ENCODE assay signal across 8 cellular contexts in the genomic region with DNA sequence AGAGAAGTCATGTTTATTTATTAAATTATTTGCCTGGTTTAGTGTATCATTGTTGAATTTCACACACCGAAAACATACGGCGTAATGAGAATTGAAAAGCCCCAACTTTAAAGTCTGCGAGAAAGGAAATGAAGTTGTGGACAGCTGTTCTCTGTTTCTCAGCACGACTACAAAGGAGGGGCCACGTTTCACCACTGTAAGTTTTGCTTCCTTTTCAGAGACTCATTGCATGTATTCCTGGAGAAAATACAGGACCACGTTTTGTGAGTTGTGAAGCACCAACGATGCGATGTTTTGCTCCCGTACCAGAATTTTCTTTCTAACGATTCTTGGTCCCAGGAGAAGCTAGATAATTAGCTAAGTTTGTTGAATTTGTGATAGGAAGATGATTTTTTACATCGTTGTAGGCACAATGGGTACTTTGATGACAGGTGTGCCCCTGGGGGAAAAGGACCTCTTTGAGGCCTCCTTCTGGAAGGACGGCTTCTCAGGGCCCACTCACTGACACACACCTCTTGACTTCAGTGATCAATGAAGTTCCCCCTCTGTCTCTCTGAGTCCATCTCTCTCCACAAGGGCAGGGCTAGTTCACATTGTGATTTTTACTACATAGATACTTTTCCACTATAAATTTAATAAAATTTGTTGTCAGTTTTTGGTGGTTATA. TPM values are rescaled to one million over a fixed set of nuclear protein-coding genes. Genes with fewer than 3 reads are reported as not detected.
A peak's percentile ranks its signal among the peaks of the same experiment; 100 is the strongest.
DNase-seq lines count a peak whose midpoint lies in the region; ATAC-seq and TF ChIP-seq lines count a peak whose summit lies in the region.

No MANE protein-coding gene starts in this region.

- peaks cover 51 to 98% (median 95%) of the 10 kb centered on the region in 4 donors for H3K4me1 Mint-ChIP-seq in naive thymus-derived CD8-positive, alpha-beta T cell
- H3K4me1 Mint-ChIP-seq in nephron progenitor cell = peaks cover 14% of the 10 kb centered on the region

- H3K36me3 Mint-ChIP-seq in naive thymus-derived CD8-positive, alpha-beta T cell = peaks cover 6 to 34% (median 16%) of the 10 kb centered on the region in 3 donors
- H3K36me3 Mint-ChIP-seq in nephron progenitor cell (ENCODE audit: low read depth) = peaks cover 4% of the 10 kb centered on the region

- H3K27ac ChIP-seq in mesenchymal stem cell (ENCODE audit: low read length, poor library complexity, severe bottlenecking) = no peak overlapping the region

- WGBS in mesenchymal stem cell = 87% methylated on average over 12 of the region's 13 CpGs

- no peak overlapping the region for H3K4ac ChIP-seq in mesenchymal stem cell (ENCODE audit: low read depth in 1 of 2, low read length in 2 of 2)

- no peaks in the 10 kb centered on the region for H3K36me3 ChIP-seq in mesenchymal stem cell (ENCODE audit: control insufficient read depth in 1 of 2, insufficient read depth in 2 of 2, low read depth in 1 of 2, low read length in 2 of 2)

- H3K9me3 Mint-ChIP-seq in naive thymus-derived CD8-positive, alpha-beta T cell = peaks cover 0 to 3% (median 0%) of the 10 kb centered on the region in 9 donors
- peaks cover 21% of the 10 kb centered on the region for H3K9me3 Mint-ChIP-seq in nephron progenitor cell

- no peak overlapping the region for H3K18ac ChIP-seq in mesenchymal stem cell (ENCODE audit: low read depth in 1 of 2, low read length in 2 of 2)

- peaks cover 7% of the 10 kb centered on the region in 2 experiments for H3K27me3 ChIP-seq in mesenchymal stem cell (ENCODE audit: control insufficient read depth in 1 of 2, insufficient read depth in 1 of 2, low read length in 2 of 2)

- POLR2A ChIA-PET in naive thymus-derived CD8-positive, alpha-beta T cell (lab: Charles Lee) = interaction anchor here (1.0 to 6.8 kb wide), 5 partner anchors 9 to 539 kb away, joined by 3 to 73 read pairs (median 6); no protein-coding TSS in a partner anchor

- H3K79me1 ChIP-seq in mesenchymal stem cell (replicated peaks; ENCODE audit: low read length, poor library complexity, severe bottlenecking) = no peaks in the 10 kb centered on the region

- no peak overlapping the region for H3K9ac ChIP-seq in mesenchymal stem cell (ENCODE audit: low read length)

- H4K8ac ChIP-seq in mesenchymal stem cell (ENCODE audit: low read length) = no peak overlapping the region

- peak overlapping the region; percentile 82 to 99 (median 96) for H3K27ac Mint-ChIP-seq in naive thymus-derived CD8-positive, alpha-beta T cell
- no peak overlapping the region for H3K27ac Mint-ChIP-seq in nephron progenitor cell

- peaks cover 13% of the 10 kb centered on the region for H3K9me3 ChIP-seq in mesenchymal stem cell (ENCODE audit: control insufficient read depth, low read length)

- H4K91ac ChIP-seq in mesenchymal stem cell (ENCODE audit: low read length) = no peak overlapping the region

- H3K14ac ChIP-seq in mesenchymal stem cell (ENCODE audit: low read length in 2 of 2) = no peak overlapping the region

- DNase-seq in MV-4-11 (lab: John Stamatoyannopoulos, UW) (peak; percentile 83), NCI-H2081 treated with DMSO at 0.1 percent for 48 hours (lab: John Stamatoyannopoulos, UW) (no peak), mesenchymal stem cell (no peak), nephron progenitor cell (no peak)
- DNase-seq in naive thymus-derived CD8-positive, alpha-beta T cell = peak in 4 of 10 donors; percentile 7 to 43 (median 32)
- DNase-seq in stimulated activated CD8-positive, alpha-beta memory T cell treated with anti-CD3 and anti-CD28 coated beads, Interleukin-4, amount 100 ng/mL, for 48 hours = no peak

- no peak overlapping the region for H2BK15ac ChIP-seq in mesenchymal stem cell (ENCODE audit: low read depth, poor library complexity, severe bottlenecking)

- H2BK5ac ChIP-seq in mesenchymal stem cell (ENCODE audit: low read depth, low read length, poor library complexity, severe bottlenecking) = no peak overlapping the region

- H3K4me2 ChIP-seq in mesenchymal stem cell (ENCODE audit: low read length, poor library complexity, severe bottlenecking) = no peak overlapping the region

- no peaks in the 10 kb centered on the region for H3K27me3 Mint-ChIP-seq in naive thymus-derived CD8-positive, alpha-beta T cell
- H3K27me3 Mint-ChIP-seq in nephron progenitor cell (ENCODE audit: low read depth, poor library complexity) = peaks cover 22% of the 10 kb centered on the region

- H3K4me3 ChIP-seq in mesenchymal stem cell (ENCODE audit: insufficient read depth in 1 of 2, low read depth in 1 of 2, low read length in 2 of 2) = no peak overlapping the region

- no peak overlapping the region for H3K23ac ChIP-seq in mesenchymal stem cell (ENCODE audit: low read length in 2 of 2)

- H3K4me3 Mint-ChIP-seq in naive thymus-derived CD8-positive, alpha-beta T cell = peak overlapping the region; percentile 61 to 84 (median 70)
- no peak overlapping the region for H3K4me3 Mint-ChIP-seq in nephron progenitor cell

- no peak overlapping the region for H2AK5ac ChIP-seq in mesenchymal stem cell (ENCODE audit: low read length, severe bottlenecking)

- no peak for TF ChIP-seq CTCF in nephron progenitor cell (IDR thresholded peaks at IDR 0.05)

- no peak overlapping the region for H2BK120ac ChIP-seq in mesenchymal stem cell (ENCODE audit: low read depth, low read length)

- peak; percentile 43 for ATAC-seq in GM18873 (IDR thresholded peaks at IDR 0.05; ENCODE audit: low FRiP score, unreplicated experiment)
- peak; percentile 46 for ATAC-seq in HG02623 (IDR thresholded peaks at IDR 0.05; ENCODE audit: unreplicated experiment)
- ATAC-seq in naive thymus-derived CD8-positive, alpha-beta T cell = peak; percentile 57 to 65

- H3K4me1 ChIP-seq in mesenchymal stem cell (ENCODE audit: control insufficient read depth, insufficient read depth, low read depth, low read length) = no peaks in the 10 kb centered on the region

- no peak overlapping the region for H2BK12ac ChIP-seq in mesenchymal stem cell (ENCODE audit: low read length in 2 of 2)

- H2AFZ ChIP-seq in mesenchymal stem cell (ENCODE audit: low read depth, low read length) = no peak overlapping the region

RNA-seq across cellular contexts. Expression of a gene that starts 23.7 kb away (rescaled TPM):
- 1 to 10 TPM; 5.0 to 6.1 TPM for total RNA-seq in naive thymus-derived CD8-positive, alpha-beta T cell
- 1 to 10 TPM; 2.4 to 5.6 (median 4.2) TPM for polyA plus RNA-seq in naive thymus-derived CD8-positive, alpha-beta T cell
- 40.4 TPM for polyA plus RNA-seq in mesenchymal stem cell (2013, experiment 1 of 2)
- polyA plus RNA-seq in mesenchymal stem cell (2013, experiment 2 of 2) = 43.3 TPM
